ENCODE assay signal across 17 cellular contexts in genomic region chr2:68344031-68344430, GRCh38. TPM values are rescaled to one million over a fixed set of nuclear protein-coding genes. Genes with fewer than 3 reads are reported as not detected.
"Had no signal": no experiment of that assay in that cellular context is flagged by ENCODE, and none has a peak within 500 bp of the region (broad histone marks: within the 10 kb centered on the region; RNA-seq: fewer than 3 reads in every experiment).

No MANE protein-coding gene starts in this region.

- H3K27ac ChIP-seq: gastrocnemius medialis, heart right ventricle, psoas muscle, right lobe of liver, tibial nerve, upper lobe of right lung, vagina had no signal

- H3K36me3 ChIP-seq: gastrocnemius medialis, heart right ventricle, right lobe of liver, tibial nerve, upper lobe of right lung, vagina had no signal

- H3K4me1 ChIP-seq: gastrocnemius medialis, psoas muscle, right lobe of liver, tibial nerve, upper lobe of right lung, vagina had no signal

- H3K9me3 ChIP-seq: gastrocnemius medialis, psoas muscle, right lobe of liver, tibial nerve, upper lobe of right lung, vagina had no signal

- H3K27me3 ChIP-seq: gastrocnemius medialis, right lobe of liver, upper lobe of right lung, vagina had no signal

- DNase-seq: effector CD4-positive, alpha-beta T cell; endodermal cell; gastrocnemius medialis; heart right ventricle; hypothalamus; kidney glomerular epithelial cell; naive thymus-derived CD4-positive, alpha-beta T cell; nephron progenitor cell; psoas muscle; retina; right lobe of liver; stimulated activated CD4-positive, alpha-beta T cell treated with anti-CD3 and anti-CD28 coated beads, Interleukin-4, amount 100 ng/mL, for 24 hours; upper lobe of right lung had no signal

- H3K4me3 ChIP-seq: gastrocnemius medialis, heart right ventricle, psoas muscle, right lobe of liver, tibial nerve, upper lobe of right lung, vagina had no signal

RNA-seq across cellular contexts. Expression of gene PLEK, which starts 21.1 kb away (rescaled TPM):
- total RNA-seq: endodermal cell, fibroblast of lung had no signal
- polyA plus RNA-seq: fibroblast of lung had no signal

RNA-seq across cellular contexts. Expression of gene CNRIP1, which starts 24.3 kb away (rescaled TPM):
- total RNA-seq: mononuclear cell had no signal
- polyA plus RNA-seq: naive thymus-derived CD4-positive, alpha-beta T cell had no signal
